12 cellular contexts compared by ENCODE assay signal in genomic region chr11:15911377-15912044, GRCh38.
A peak's percentile ranks its signal among the peaks of the same experiment; 100 is the strongest.
DNase-seq lines count a peak whose midpoint lies in the region; ATAC-seq and TF ChIP-seq lines count a peak whose summit lies in the region.
"Had no signal": no experiment of that assay in that cellular context is flagged by ENCODE, and none has a peak within 500 bp of the region (broad histone marks: within the 10 kb centered on the region; RNA-seq: fewer than 3 reads in every experiment).

No MANE protein-coding gene starts in this region.

- H3K4me3 Mint-ChIP-seq in effector memory CD8-positive, alpha-beta T cell, result no peak overlapping the region

- no peak for TF ChIP-seq RAD21 in Ishikawa (IDR thresholded peaks at IDR 0.05; ENCODE audit: low read depth)

- H3K4me1 ChIP-seq in right atrium auricular region (peaks cover 0 to 29% of the 10 kb centered on the region in 2 donors), HAP-1 (no peaks in the 10 kb centered on the region)
- H3K4me1 ChIP-seq: vagina had no signal

- peaks cover 2 to 8% of the 10 kb centered on the region in 2 donors for H3K9me3 Mint-ChIP-seq in effector memory CD8-positive, alpha-beta T cell

- DNase-seq in right atrium auricular region (ENCODE audit: low spot score) (peak; percentile 76), skeletal muscle cell (ENCODE audit: low read depth) (peak; percentile 39), NCI-H1048 (lab: John Stamatoyannopoulos, UW) (no peak), HAP-1 (ENCODE audit: low spot score in 2 of 2) (no peak), AG20443 (ENCODE audit: low spot score) (no peak)
- no peak for DNase-seq in effector memory CD8-positive, alpha-beta T cell
- DNase-seq: activated gamma-delta T cell treated with Interleukin-2 at 50 U/mL for 16 hours; effector CD4-positive, alpha-beta T cell; Karpas-422 had no signal

- H3K36me3 ChIP-seq in right atrium auricular region (no peaks in the 10 kb centered on the region), HAP-1 (replicated peaks) (no peaks in the 10 kb centered on the region)
- H3K36me3 ChIP-seq: vagina had no signal

- H3K27ac ChIP-seq in VCaP, result peak overlapping the region; percentile 51
- H3K27ac ChIP-seq in right atrium auricular region, result peak overlapping the region in 1 of 2 donors; percentile 74
- H3K27ac ChIP-seq: vagina had no signal

- H3K27me3 ChIP-seq in right atrium auricular region (no peaks in the 10 kb centered on the region), HAP-1 (ENCODE audit: low read depth) (no peaks in the 10 kb centered on the region)
- H3K27me3 ChIP-seq: vagina had no signal

- no peak for ATAC-seq in effector memory CD8-positive, alpha-beta T cell (replicated peaks)

- TF ChIP-seq EP300 in Ishikawa (IDR thresholded peaks at IDR 0.05; ENCODE audit: borderline replicate concordance), result no peak

- in situ Hi-C loops in HAP-1 (cut with MboI; ENCODE audit: low sequenced_read_pairs), result no loop called here

- H3K36me3 Mint-ChIP-seq in effector memory CD8-positive, alpha-beta T cell (ENCODE audit: insufficient read depth), result no peaks in the 10 kb centered on the region

- H3K4me3 ChIP-seq in right atrium auricular region (no peak overlapping the region), skeletal muscle cell (ENCODE audit: low read depth, low read length) (no peak overlapping the region), HAP-1 (no peak overlapping the region)
- H3K4me3 ChIP-seq: vagina had no signal

- H3K9me3 ChIP-seq in right atrium auricular region (no peaks in the 10 kb centered on the region), HAP-1 (no peaks in the 10 kb centered on the region)
- H3K9me3 ChIP-seq: vagina had no signal

- H3K27me3 Mint-ChIP-seq in effector memory CD8-positive, alpha-beta T cell, result no peaks in the 10 kb centered on the region

- TF ChIP-seq CTCF in VCaP (conservative IDR thresholded peaks at IDR 0.05), result no peak
- no peak for TF ChIP-seq CTCF in right atrium auricular region (IDR thresholded peaks at IDR 0.05)

- no peak overlapping the region for H3K27ac Mint-ChIP-seq in effector memory CD8-positive, alpha-beta T cell

- no peaks in the 10 kb centered on the region for H3K4me1 Mint-ChIP-seq in effector memory CD8-positive, alpha-beta T cell (ENCODE audit: low read depth in 2 of 2)

TF ChIP-seq in Ishikawa, 13 proteins besides CTCF, POLR2A, EP300 and RAD21:
- TF ChIP-seq FOXM1 (IDR thresholded peaks at IDR 0.05; ENCODE audit: borderline replicate concordance, low read depth), result no peak
- peak; percentile 38; the same call in 1 of the 2 replicates for TF ChIP-seq NFIC (IDR thresholded peaks at IDR 0.05)

Comparison
In these comparisons a context has a peak if more than half of its experiments do, and no peak if none do; other contexts are left out.
1. DNase-seq: peak in right atrium auricular region (single experiment) and skeletal muscle cell (single experiment); none in NCI-H1048 (single experiment), HAP-1 (0 of 2), AG20443 (single experiment) and effector memory CD8-positive, alpha-beta T cell (0 of 3).